In genomic region chr15:88997531-88997930, GRCh38 we compare ENCODE assay signal across 3 cellular contexts.
TF ChIP-seq lines count a peak whose summit lies in the region.

No MANE protein-coding gene starts in this region.

TF ChIP-seq in GM23338, 12 proteins besides CTCF, POLR2A, EP300 and RAD21 (continues in another document):
- TF ChIP-seq ZNF114 (CRISPR knock-in tag; IDR thresholded peaks at IDR 0.05) (no peak), REST (IDR thresholded peaks at IDR 0.05; ENCODE audit: unreplicated experiment) (no peak), EZH2phosphoT487 (IDR thresholded peaks at IDR 0.05; ENCODE audit: unreplicated experiment) (no peak), JUNB (IDR thresholded peaks at IDR 0.05; ENCODE audit: unreplicated experiment) (no peak), EZH2 (IDR thresholded peaks at IDR 0.05; ENCODE audit: low read depth, unreplicated experiment) (no peak), NANOG (IDR thresholded peaks at IDR 0.05; ENCODE audit: borderline replicate concordance) (no peak), POLR2AphosphoS5 (IDR thresholded peaks at IDR 0.05; ENCODE audit: low read depth) (no peak)

TF ChIP-seq in IMR-90, 13 proteins besides CTCF, POLR2A, EP300 and RAD21:
- no peak for TF ChIP-seq USF2 (IDR thresholded peaks at IDR 0.05; ENCODE audit: low read depth, low read length)
- TF ChIP-seq CEBPB (IDR thresholded peaks at IDR 0.05; ENCODE audit: low read depth, low read length), result no peak
- no peak for TF ChIP-seq CHD1 (IDR thresholded peaks at IDR 0.05; ENCODE audit: low read depth, low read length)
- no peak for TF ChIP-seq MAFK (IDR thresholded peaks at IDR 0.05; ENCODE audit: low read depth, low read length)
- TF ChIP-seq BHLHE40 (IDR thresholded peaks at IDR 0.05; ENCODE audit: low read depth, low read length), result no peak
- TF ChIP-seq MAZ (IDR thresholded peaks at IDR 0.05; ENCODE audit: borderline replicate concordance, low read depth, low read length), result no peak
- no peak for TF ChIP-seq MXI1 (IDR thresholded peaks at IDR 0.05; ENCODE audit: borderline replicate concordance, low read depth, low read length)
- no peak for TF ChIP-seq RFX5 (IDR thresholded peaks at IDR 0.05; ENCODE audit: low read depth, low read length)
- TF ChIP-seq RCOR1 (IDR thresholded peaks at IDR 0.05; ENCODE audit: insufficient replicate concordance, low read length), result no peak
- TF ChIP-seq SMC3 (IDR thresholded peaks at IDR 0.05; ENCODE audit: low read depth, low read length), result no peak
- no peak for TF ChIP-seq FOS (IDR thresholded peaks at IDR 0.05; ENCODE audit: low read depth, low read length)
- no peak for TF ChIP-seq NFE2L2 (IDR thresholded peaks at IDR 0.05; ENCODE audit: low read depth, low read length)
- TF ChIP-seq ELK1 (IDR thresholded peaks at IDR 0.05; ENCODE audit: borderline replicate concordance, low read depth, low read length), result no peak

TF ChIP-seq in K562, 482 proteins besides CTCF, POLR2A, EP300 and RAD21:
- TF ChIP-seq CHD4 (IDR thresholded peaks at IDR 0.05; ENCODE audit: insufficient read depth, insufficient replicate concordance, low read depth, low read length, poor library complexity, severe bottlenecking) (no peak), ZBTB34 (CRISPR knock-in tag; IDR thresholded peaks at IDR 0.05) (no peak), HBP1 (CRISPR knock-in tag; IDR thresholded peaks at IDR 0.05) (no peak), SP2 (IDR thresholded peaks at IDR 0.05; ENCODE audit: extremely low read depth, low read depth, low read length, poor library complexity, severe bottlenecking) (no peak), CBFA2T3 (IDR thresholded peaks at IDR 0.05) (no peak), ZFP91 (CRISPR knock-in tag; IDR thresholded peaks at IDR 0.05) (no peak), E2F8 (IDR thresholded peaks at IDR 0.05; ENCODE audit: low read depth, partially characterized antibody) (no peak), ZBTB26 (CRISPR knock-in tag; IDR thresholded peaks at IDR 0.05) (no peak), NCOA1 (IDR thresholded peaks at IDR 0.05; ENCODE audit: low read depth) (no peak), RBM34 (IDR thresholded peaks at IDR 0.05; ENCODE audit: borderline replicate concordance, insufficient read depth, low read length) (no peak)
TF ChIP-seq in K562: peak in this region for 0.
